In the genomic region with DNA sequence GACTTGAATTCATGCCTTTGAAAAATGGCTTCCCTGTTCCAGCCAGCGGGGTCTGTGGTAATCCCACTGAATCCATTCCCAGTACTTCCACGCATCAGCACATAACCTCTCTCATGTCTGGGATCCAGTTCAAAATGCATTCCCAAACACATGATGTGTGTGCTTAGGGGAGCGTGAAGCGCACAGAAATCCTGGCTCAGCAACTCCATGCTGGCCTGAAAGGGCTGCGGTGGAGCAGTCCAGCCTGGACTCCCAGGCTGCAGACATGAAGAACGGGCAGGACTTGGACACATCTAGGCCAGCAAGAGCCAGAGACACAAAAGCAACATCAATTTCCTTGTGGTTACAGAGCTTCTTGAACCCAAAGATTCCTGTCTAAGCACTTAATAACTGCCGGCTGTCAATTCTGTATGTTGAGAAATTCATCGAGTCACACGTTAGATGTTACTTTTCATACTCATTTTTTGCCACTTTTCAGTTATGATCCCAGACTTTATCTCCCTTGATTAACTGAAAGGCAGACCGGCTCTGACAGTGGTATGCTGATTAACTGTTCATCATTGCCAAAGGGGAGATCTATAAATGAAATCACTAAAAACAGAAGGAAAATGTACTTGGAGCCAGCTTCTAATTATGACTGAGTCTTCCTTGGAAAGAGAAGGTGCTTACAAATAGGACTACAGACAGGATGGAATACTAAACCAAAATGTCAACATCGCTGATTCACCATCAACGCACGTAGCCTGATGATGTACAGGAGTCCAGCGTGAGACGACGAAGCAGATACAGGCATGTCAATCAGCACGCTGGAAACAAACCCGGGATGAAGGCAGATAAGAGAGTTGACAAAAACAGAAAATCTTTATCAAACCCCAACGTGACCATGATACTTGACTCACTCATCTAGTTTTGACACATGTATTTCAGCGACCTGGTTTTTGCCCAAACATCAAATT, we compare ENCODE assay signal across 9 cellular contexts. TPM values are rescaled to one million over a fixed set of nuclear protein-coding genes. Genes with fewer than 3 reads are reported as not detected.
DNase-seq lines count a peak whose midpoint lies in the region; ATAC-seq and TF ChIP-seq lines count a peak whose summit lies in the region.
"Had no signal": no experiment of that assay in that cellular context is flagged by ENCODE, and none has a peak within 500 bp of the region (broad histone marks: within the 10 kb centered on the region; RNA-seq: fewer than 3 reads in every experiment).

No MANE protein-coding gene starts in this region.

- H3K27me3 ChIP-seq in colonic mucosa (no peaks in the 10 kb centered on the region), muscle layer of duodenum (ENCODE audit: low read depth, low read length) (no peaks in the 10 kb centered on the region), aorta (ENCODE audit: control insufficient read depth in 1 of 2, insufficient read depth in 2 of 2, low read length in 1 of 2) (no peaks in the 10 kb centered on the region)

- DNase-seq in stimulated activated naive CD4-positive, alpha-beta T cell treated with Interleukin-2 at 50 U/mL for 16 hours (lab: John Stamatoyannopoulos, UW): peak; percentile 51
- no peak for DNase-seq in stimulated activated naive CD4-positive, alpha-beta T cell (lab: John Stamatoyannopoulos, UW)
- DNase-seq in colonic mucosa (no peak), aorta (peak in 1 of 2 donors; percentile 81), NCI-H2081 (lab: John Stamatoyannopoulos, UW) (no peak)
- DNase-seq: NCI-H1417 had no signal

- no peaks in the 10 kb centered on the region for H3K36me3 ChIP-seq in colonic mucosa
- no peaks in the 10 kb centered on the region for H3K36me3 ChIP-seq in muscle layer of duodenum (ENCODE audit: control insufficient read depth in 1 of 2, insufficient read depth in 2 of 2, low read length in 2 of 2)
- H3K36me3 ChIP-seq in aorta (ENCODE audit: control insufficient read depth in 1 of 2, insufficient read depth in 2 of 2, low read length in 1 of 2): no peaks in the 10 kb centered on the region

- peak; percentile 84 for ATAC-seq in aorta (ENCODE audit: low FRiP score)
- no peak for ATAC-seq in GM21447 (IDR thresholded peaks at IDR 0.05; ENCODE audit: unreplicated experiment)
- no peak for ATAC-seq in GM19463 (IDR thresholded peaks at IDR 0.05; ENCODE audit: unreplicated experiment)

- H3K9me3 ChIP-seq in colonic mucosa (no peaks in the 10 kb centered on the region), muscle layer of duodenum (ENCODE audit: control insufficient read depth in 1 of 2, low read length in 2 of 2) (no peaks in the 10 kb centered on the region), aorta (ENCODE audit: control insufficient read depth, low read length) (no peaks in the 10 kb centered on the region)

- H3K27ac ChIP-seq in colonic mucosa (peak overlapping the region; percentile 68), muscle layer of duodenum (ENCODE audit: low read length) (peak overlapping the region; percentile 78), aorta (ENCODE audit: low read depth in 1 of 2, low read length in 2 of 2) (peak overlapping the region in 1 of 2 donors; percentile 78)

- no peak for TF ChIP-seq CTCF in colonic mucosa (IDR thresholded peaks at IDR 0.05)

- H3K4me1 ChIP-seq in colonic mucosa (peaks cover 22% of the 10 kb centered on the region), muscle layer of duodenum (ENCODE audit: control insufficient read depth in 1 of 2, insufficient read depth in 2 of 2, low read length in 2 of 2) (peaks cover 5 to 33% of the 10 kb centered on the region in 2 donors), aorta (ENCODE audit: control insufficient read depth in 1 of 2, insufficient read depth in 2 of 2, low read length in 2 of 2) (peaks cover 7 to 10% of the 10 kb centered on the region in 2 donors)

- no peak overlapping the region for H3K4me3 ChIP-seq in colonic mucosa
- H3K4me3 ChIP-seq in muscle layer of duodenum (ENCODE audit: low read depth in 1 of 2, low read length in 2 of 2): no peak overlapping the region
- no peak overlapping the region for H3K4me3 ChIP-seq in aorta (ENCODE audit: low read length in 2 of 2)

- WGBS in aorta, 2 donors: 26 to 32% methylated on average over 20 of the region's 20 CpGs

- intact Hi-C loops in colonic mucosa (cut with DNase I): loop anchor here (10.0 kb wide), 1 partner anchor 209 kb away; no protein-coding TSS in a partner anchor
- intact Hi-C loops in aorta (cut with DNase I): loop anchor here in 1 of 2 donors (5.0 kb wide), 1 partner anchor 82 kb away; no protein-coding TSS in a partner anchor

- H3K9ac ChIP-seq in colonic mucosa (ENCODE audit: low read depth in 2 of 2, low read length in 2 of 2): no peak overlapping the region

RNA-seq across cellular contexts. Expression of a gene that starts 23.0 kb away (rescaled TPM):
- total RNA-seq in colonic mucosa (10 to 100 TPM; 37.6 to 58.2 TPM), aorta (10 to 100 TPM; 34.6 to 39.1 TPM)
- polyA plus RNA-seq in aorta: 10 to 100 TPM; 71.0 to 74.2 TPM

RNA-seq across cellular contexts. Expression of a gene that starts 42.2 kb away (rescaled TPM):
- total RNA-seq in colonic mucosa (1 to 10 TPM; 5.2 to 7.1 TPM), aorta (1 to 10 TPM; 4.3 to 5.6 TPM)
- polyA plus RNA-seq in aorta: 1 to 10 TPM; 7.0 to 7.4 TPM
